1 cellular context compared by ENCODE assay signal in the genomic region with DNA sequence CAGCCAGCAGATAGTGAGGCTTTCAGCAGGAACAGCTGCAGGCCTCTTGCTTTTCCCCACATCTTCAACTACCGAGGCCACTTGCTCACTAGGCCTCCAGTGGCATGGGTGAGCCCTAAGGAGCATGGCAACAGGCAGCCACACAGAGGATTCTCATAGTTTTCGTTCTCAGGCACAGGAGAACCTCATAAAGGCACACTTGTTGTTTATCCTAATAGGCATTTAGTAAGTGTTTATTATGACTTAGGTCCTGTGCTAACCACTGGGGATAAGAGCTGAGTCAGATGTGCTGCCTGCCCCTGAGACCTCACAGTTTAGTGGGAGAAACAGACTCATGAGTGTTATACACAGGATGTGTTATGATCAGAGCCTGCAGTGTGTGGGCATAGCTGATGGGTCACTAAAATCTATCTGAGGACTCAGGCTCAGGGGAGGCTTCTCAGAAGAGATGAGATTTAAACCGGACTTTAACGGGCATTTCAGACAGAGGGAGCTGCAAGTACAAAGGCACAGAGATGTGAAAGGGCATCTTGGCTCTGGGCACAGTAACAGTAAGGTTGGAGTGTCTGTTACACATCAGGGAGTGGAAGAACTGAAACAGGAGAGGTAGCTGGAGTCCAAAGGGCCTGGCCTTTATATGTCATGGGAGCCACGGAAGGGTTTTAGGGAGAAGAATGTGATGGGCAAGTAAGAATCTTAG.
TF ChIP-seq lines count a peak whose summit lies in the region.

No MANE protein-coding gene starts in this region.

TF ChIP-seq in K562, 482 proteins besides CTCF, POLR2A, EP300 and RAD21 (continued from another document and continues in another):
- TF ChIP-seq, protein P1, sequence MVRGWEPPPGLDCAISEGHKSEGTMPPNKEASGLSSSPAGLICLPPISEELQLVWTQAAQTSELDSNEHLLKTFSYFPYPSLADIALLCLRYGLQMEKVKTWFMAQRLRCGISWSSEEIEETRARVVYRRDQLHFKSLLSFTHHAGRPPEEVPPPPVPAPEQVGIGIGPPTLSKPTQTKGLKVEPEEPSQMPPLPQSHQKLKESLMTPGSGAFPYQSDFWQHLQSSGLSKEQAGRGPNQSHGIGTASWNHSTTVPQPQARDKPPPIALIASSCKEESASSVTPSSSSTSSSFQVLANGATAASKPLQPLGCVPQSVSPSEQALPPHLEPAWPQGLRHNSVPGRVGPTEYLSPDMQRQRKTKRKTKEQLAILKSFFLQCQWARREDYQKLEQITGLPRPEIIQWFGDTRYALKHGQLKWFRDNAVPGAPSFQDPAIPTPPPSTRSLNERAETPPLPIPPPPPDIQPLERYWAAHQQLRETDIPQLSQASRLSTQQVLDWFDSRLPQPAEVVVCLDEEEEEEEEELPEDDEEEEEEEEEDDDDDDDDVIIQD (CRISPR knock-in tag; IDR thresholded peaks at IDR 0.05): no peak
- TF ChIP-seq ZNF212 (CRISPR knock-in tag; IDR thresholded peaks at IDR 0.05) (no peak), FOXJ2 (tag; IDR thresholded peaks at IDR 0.05) (no peak), TAL1 (IDR thresholded peaks at IDR 0.05) (no peak), ZNF253 (CRISPR knock-in tag; conservative IDR thresholded peaks at IDR 0.05) (no peak), RFX7 (CRISPR knock-in tag; IDR thresholded peaks at IDR 0.05) (no peak), SIX5 (IDR thresholded peaks at IDR 0.05; ENCODE audit: borderline replicate concordance in 1 of 2, insufficient read depth in 1 of 2, low read depth in 1 of 2, low read length in 2 of 2) (no peak), TRIM28 (IDR thresholded peaks at IDR 0.05) (no peak), ZKSCAN1 (IDR thresholded peaks at IDR 0.05; ENCODE audit: low read depth, low read length) (no peak), ZNF584 (CRISPR knock-in tag; IDR thresholded peaks at IDR 0.05; ENCODE audit: low read depth) (peak; percentile 52; the same call in 1 of the 2 replicates), ZNF696 (CRISPR knock-in tag; conservative IDR thresholded peaks at IDR 0.05) (no peak), NFRKB (IDR thresholded peaks at IDR 0.05; ENCODE audit: low read depth) (0 out of 2 replicates have a peak, but pooled peaks have one; percentile 41), ZNF124 (CRISPR knock-in tag; IDR thresholded peaks at IDR 0.05) (no peak), NR2C1 (IDR thresholded peaks at IDR 0.05) (no peak), NR2C1 (tag; IDR thresholded peaks at IDR 0.05) (peak; percentile 29; the same call in 1 of the 2 replicates), ZNF12 (CRISPR knock-in tag; IDR thresholded peaks at IDR 0.05) (no peak), ZBTB7A (IDR thresholded peaks at IDR 0.05; ENCODE audit: borderline replicate concordance, control insufficient read depth, low read depth, low read length) (0 out of 2 replicates have a peak, but pooled peaks have one; percentile 11), CHCHD3 (CRISPR knock-in tag; IDR thresholded peaks at IDR 0.05) (no peak), TAF7 (tag; IDR thresholded peaks at IDR 0.05) (0 out of 2 replicates have a peak, but pooled peaks have one; percentile 7), HNRNPLL (IDR thresholded peaks at IDR 0.05; ENCODE audit: low read depth, low read length, poor library complexity, severe bottlenecking) (no peak), GATA2 (CRISPR knock-in tag; IDR thresholded peaks at IDR 0.05) (no peak), ZNF3 (CRISPR knock-in tag; IDR thresholded peaks at IDR 0.05) (no peak), ZNF583 (CRISPR knock-in tag; IDR thresholded peaks at IDR 0.05) (peak; percentile 78; the same call in 1 of the 2 replicates)
- TF ChIP-seq, protein P2, sequence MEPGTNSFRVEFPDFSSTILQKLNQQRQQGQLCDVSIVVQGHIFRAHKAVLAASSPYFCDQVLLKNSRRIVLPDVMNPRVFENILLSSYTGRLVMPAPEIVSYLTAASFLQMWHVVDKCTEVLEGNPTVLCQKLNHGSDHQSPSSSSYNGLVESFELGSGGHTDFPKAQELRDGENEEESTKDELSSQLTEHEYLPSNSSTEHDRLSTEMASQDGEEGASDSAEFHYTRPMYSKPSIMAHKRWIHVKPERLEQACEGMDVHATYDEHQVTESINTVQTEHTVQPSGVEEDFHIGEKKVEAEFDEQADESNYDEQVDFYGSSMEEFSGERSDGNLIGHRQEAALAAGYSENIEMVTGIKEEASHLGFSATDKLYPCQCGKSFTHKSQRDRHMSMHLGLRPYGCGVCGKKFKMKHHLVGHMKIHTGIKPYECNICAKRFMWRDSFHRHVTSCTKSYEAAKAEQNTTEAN (CRISPR knock-in tag; IDR thresholded peaks at IDR 0.05): no peak
- TF ChIP-seq, protein P3, sequence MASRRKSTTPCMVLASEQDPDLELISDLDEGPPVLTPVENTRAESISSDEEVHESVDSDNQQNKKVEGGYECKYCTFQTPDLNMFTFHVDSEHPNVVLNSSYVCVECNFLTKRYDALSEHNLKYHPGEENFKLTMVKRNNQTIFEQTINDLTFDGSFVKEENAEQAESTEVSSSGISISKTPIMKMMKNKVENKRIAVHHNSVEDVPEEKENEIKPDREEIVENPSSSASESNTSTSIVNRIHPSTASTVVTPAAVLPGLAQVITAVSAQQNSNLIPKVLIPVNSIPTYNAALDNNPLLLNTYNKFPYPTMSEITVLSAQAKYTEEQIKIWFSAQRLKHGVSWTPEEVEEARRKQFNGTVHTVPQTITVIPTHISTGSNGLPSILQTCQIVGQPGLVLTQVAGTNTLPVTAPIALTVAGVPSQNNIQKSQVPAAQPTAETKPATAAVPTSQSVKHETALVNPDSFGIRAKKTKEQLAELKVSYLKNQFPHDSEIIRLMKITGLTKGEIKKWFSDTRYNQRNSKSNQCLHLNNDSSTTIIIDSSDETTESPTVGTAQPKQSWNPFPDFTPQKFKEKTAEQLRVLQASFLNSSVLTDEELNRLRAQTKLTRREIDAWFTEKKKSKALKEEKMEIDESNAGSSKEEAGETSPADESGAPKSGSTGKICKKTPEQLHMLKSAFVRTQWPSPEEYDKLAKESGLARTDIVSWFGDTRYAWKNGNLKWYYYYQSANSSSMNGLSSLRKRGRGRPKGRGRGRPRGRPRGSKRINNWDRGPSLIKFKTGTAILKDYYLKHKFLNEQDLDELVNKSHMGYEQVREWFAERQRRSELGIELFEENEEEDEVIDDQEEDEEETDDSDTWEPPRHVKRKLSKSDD (conservative IDR thresholded peaks at IDR 0.05; ENCODE audit: low read length): no peak
- TF ChIP-seq, protein P4, sequence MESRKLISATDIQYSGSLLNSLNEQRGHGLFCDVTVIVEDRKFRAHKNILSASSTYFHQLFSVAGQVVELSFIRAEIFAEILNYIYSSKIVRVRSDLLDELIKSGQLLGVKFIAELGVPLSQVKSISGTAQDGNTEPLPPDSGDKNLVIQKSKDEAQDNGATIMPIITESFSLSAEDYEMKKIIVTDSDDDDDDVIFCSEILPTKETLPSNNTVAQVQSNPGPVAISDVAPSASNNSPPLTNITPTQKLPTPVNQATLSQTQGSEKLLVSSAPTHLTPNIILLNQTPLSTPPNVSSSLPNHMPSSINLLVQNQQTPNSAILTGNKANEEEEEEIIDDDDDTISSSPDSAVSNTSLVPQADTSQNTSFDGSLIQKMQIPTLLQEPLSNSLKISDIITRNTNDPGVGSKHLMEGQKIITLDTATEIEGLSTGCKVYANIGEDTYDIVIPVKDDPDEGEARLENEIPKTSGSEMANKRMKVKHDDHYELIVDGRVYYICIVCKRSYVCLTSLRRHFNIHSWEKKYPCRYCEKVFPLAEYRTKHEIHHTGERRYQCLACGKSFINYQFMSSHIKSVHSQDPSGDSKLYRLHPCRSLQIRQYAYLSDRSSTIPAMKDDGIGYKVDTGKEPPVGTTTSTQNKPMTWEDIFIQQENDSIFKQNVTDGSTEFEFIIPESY (CRISPR knock-in tag; IDR thresholded peaks at IDR 0.05): no peak
- TF ChIP-seq, protein P5, sequence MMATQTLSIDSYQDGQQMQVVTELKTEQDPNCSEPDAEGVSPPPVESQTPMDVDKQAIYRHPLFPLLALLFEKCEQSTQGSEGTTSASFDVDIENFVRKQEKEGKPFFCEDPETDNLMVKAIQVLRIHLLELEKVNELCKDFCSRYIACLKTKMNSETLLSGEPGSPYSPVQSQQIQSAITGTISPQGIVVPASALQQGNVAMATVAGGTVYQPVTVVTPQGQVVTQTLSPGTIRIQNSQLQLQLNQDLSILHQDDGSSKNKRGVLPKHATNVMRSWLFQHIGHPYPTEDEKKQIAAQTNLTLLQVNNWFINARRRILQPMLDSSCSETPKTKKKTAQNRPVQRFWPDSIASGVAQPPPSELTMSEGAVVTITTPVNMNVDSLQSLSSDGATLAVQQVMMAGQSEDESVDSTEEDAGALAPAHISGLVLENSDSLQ (IDR thresholded peaks at IDR 0.05): no peak
- TF ChIP-seq, protein P6, sequence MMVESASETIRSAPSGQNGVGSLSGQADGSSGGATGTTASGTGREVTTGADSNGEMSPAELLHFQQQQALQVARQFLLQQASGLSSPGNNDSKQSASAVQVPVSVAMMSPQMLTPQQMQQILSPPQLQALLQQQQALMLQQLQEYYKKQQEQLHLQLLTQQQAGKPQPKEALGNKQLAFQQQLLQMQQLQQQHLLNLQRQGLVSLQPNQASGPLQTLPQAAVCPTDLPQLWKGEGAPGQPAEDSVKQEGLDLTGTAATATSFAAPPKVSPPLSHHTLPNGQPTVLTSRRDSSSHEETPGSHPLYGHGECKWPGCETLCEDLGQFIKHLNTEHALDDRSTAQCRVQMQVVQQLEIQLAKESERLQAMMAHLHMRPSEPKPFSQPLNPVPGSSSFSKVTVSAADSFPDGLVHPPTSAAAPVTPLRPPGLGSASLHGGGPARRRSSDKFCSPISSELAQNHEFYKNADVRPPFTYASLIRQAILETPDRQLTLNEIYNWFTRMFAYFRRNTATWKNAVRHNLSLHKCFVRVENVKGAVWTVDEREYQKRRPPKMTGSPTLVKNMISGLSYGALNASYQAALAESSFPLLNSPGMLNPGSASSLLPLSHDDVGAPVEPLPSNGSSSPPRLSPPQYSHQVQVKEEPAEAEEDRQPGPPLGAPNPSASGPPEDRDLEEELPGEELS (CRISPR knock-in tag; IDR thresholded peaks at IDR 0.05; ENCODE audit: borderline replicate concordance): no peak
- TF ChIP-seq, protein P7, sequence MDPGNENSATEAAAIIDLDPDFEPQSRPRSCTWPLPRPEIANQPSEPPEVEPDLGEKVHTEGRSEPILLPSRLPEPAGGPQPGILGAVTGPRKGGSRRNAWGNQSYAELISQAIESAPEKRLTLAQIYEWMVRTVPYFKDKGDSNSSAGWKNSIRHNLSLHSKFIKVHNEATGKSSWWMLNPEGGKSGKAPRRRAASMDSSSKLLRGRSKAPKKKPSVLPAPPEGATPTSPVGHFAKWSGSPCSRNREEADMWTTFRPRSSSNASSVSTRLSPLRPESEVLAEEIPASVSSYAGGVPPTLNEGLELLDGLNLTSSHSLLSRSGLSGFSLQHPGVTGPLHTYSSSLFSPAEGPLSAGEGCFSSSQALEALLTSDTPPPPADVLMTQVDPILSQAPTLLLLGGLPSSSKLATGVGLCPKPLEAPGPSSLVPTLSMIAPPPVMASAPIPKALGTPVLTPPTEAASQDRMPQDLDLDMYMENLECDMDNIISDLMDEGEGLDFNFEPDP (CRISPR knock-in tag; IDR thresholded peaks at IDR 0.05): no peak
- TF ChIP-seq, protein P8, sequence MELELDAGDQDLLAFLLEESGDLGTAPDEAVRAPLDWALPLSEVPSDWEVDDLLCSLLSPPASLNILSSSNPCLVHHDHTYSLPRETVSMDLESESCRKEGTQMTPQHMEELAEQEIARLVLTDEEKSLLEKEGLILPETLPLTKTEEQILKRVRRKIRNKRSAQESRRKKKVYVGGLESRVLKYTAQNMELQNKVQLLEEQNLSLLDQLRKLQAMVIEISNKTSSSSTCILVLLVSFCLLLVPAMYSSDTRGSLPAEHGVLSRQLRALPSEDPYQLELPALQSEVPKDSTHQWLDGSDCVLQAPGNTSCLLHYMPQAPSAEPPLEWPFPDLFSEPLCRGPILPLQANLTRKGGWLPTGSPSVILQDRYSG (tag; conservative IDR thresholded peaks at IDR 0.05; ENCODE audit: low read depth): peak; percentile 71
- TF ChIP-seq, protein P9, sequence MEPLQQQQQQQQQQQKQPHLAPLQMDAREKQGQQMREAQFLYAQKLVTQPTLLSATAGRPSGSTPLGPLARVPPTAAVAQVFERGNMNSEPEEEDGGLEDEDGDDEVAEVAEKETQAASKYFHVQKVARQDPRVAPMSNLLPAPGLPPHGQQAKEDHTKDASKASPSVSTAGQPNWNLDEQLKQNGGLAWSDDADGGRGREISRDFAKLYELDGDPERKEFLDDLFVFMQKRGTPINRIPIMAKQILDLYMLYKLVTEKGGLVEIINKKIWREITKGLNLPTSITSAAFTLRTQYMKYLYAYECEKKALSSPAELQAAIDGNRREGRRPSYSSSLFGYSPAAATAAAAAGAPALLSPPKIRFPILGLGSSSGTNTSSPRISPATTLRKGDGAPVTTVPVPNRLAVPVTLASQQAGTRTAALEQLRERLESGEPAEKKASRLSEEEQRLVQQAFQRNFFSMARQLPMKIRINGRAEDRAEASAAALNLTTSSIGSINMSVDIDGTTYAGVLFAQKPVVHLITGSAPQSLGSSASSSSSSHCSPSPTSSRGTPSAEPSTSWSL (CRISPR knock-in tag; IDR thresholded peaks at IDR 0.05; ENCODE audit: borderline replicate concordance): no peak
- TF ChIP-seq, protein P10, sequence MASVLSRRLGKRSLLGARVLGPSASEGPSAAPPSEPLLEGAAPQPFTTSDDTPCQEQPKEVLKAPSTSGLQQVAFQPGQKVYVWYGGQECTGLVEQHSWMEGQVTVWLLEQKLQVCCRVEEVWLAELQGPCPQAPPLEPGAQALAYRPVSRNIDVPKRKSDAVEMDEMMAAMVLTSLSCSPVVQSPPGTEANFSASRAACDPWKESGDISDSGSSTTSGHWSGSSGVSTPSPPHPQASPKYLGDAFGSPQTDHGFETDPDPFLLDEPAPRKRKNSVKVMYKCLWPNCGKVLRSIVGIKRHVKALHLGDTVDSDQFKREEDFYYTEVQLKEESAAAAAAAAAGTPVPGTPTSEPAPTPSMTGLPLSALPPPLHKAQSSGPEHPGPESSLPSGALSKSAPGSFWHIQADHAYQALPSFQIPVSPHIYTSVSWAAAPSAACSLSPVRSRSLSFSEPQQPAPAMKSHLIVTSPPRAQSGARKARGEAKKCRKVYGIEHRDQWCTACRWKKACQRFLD (CRISPR knock-in tag; IDR thresholded peaks at IDR 0.05): no peak; the same call in 1 of the 2 replicates
- TF ChIP-seq, protein P11, sequence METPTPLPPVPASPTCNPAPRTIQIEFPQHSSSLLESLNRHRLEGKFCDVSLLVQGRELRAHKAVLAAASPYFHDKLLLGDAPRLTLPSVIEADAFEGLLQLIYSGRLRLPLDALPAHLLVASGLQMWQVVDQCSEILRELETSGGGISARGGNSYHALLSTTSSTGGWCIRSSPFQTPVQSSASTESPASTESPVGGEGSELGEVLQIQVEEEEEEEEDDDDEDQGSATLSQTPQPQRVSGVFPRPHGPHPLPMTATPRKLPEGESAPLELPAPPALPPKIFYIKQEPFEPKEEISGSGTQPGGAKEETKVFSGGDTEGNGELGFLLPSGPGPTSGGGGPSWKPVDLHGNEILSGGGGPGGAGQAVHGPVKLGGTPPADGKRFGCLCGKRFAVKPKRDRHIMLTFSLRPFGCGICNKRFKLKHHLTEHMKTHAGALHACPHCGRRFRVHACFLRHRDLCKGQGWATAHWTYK (CRISPR knock-in tag; IDR thresholded peaks at IDR 0.05): 0 out of 2 replicates have a peak, but pooled peaks have one; percentile 29
